In the genomic region with DNA sequence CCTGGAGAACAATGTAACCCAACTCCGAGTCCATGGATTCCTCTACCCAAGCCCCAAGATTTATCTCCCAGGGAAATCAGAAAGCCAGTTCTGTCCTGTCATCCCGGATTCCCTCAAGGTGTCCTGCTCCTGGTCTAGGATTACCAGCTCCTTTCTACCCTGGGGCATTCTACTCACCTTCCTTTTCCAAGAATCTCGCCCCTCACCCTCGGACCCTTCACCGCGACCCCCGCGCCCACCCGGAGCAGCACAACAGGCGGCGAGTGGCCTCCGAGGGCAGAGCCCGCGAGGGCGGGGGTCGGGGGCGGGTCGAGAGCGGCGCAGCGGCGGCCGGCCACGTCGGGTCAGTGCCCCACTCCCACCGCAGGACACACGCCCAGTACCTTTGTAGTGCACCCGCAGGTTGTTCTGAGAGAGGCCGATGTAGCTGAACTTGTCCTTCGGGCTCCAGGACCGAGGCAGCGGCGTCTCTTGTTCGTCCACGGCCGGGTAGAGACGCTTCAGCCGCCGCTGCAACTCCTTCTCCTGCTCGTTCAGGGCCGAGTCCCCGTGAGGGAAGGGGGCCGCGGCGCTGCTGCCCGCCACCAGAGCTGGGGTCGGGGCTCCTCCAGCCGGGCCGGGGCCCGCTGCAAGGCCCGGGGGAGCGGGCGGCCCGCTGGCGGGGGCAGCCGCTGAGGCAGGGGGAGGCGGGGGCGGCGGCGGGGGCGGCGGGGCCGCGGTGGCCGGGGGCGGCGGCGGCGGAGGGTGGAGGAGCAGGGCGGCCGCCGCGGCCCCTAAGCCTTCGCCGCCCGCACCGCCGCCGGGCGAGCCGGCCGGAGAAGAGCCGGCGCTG, we compare ENCODE assay signal across 8 cellular contexts. TPM values are rescaled to one million over a fixed set of nuclear protein-coding genes. Genes with fewer than 3 reads are reported as not detected.
A peak's percentile ranks its signal among the peaks of the same experiment; 100 is the strongest.
DNase-seq lines count a peak whose midpoint lies in the region; ATAC-seq and TF ChIP-seq lines count a peak whose summit lies in the region.

No MANE protein-coding gene starts in this region.

- H3K36me3 ChIP-seq in ACC112 (ENCODE audit: insufficient read depth, low read length) (no peaks in the 10 kb centered on the region), right atrium auricular region (no peaks in the 10 kb centered on the region)

- DNase-seq in RWPE1 (ENCODE audit: low spot score): peak; percentile 26
- peak in 30 of 56 donors; percentile 6 to 53 (median 16) for DNase-seq in amygdala (lab: John Stamatoyannopoulos, UW)
- DNase-seq in right atrium auricular region (ENCODE audit: low spot score): no peak
- DNase-seq in putamen (ENCODE audit: low spot score): peak; percentile 32
- no peak for DNase-seq in NCI-H1694 treated with DMSO at 0.1 percent for 48 hours (lab: John Stamatoyannopoulos, UW)

- CTCF ChIA-PET in RWPE1 (lab: Yijun Ruan, JAX): interaction anchor here (0.6 kb wide), 1 partner anchor 438 kb away, joined by 3 read pairs; no protein-coding TSS in a partner anchor

- H3K27me3 ChIP-seq in ACC112 (ENCODE audit: insufficient read depth, low read length) (no peaks in the 10 kb centered on the region), right atrium auricular region (no peaks in the 10 kb centered on the region)

- H3K4me3 ChIP-seq in ACC112 (ENCODE audit: low read depth, low read length) (peak overlapping the region; percentile 95), right atrium auricular region (peak overlapping the region; percentile 62 to 80)

- POLR2A ChIA-PET in RWPE1 (lab: Yijun Ruan, JAX; ENCODE audit: low non-redundant PET): no interaction called here

- peaks cover 51% of the 10 kb centered on the region for H3K79me2 ChIP-seq in ACC112 (ENCODE audit: control insufficient read depth, insufficient read depth, low read length, unreplicated experiment)

- peaks cover 11% of the 10 kb centered on the region for H3K4me1 ChIP-seq in ACC112 (ENCODE audit: control insufficient read depth, insufficient read depth, low read length, unreplicated experiment)
- H3K4me1 ChIP-seq in right atrium auricular region: peaks cover 0 to 30% of the 10 kb centered on the region in 2 donors

- no peak for TF ChIP-seq CTCF in RWPE1 (conservative IDR thresholded peaks at IDR 0.05; ENCODE audit: low read depth)
- TF ChIP-seq CTCF in right atrium auricular region (IDR thresholded peaks at IDR 0.05): no peak

- ATAC-seq in GM18868 (IDR thresholded peaks at IDR 0.05; ENCODE audit: unreplicated experiment): peak; percentile 2
- peak; percentile 14 for ATAC-seq in HG03108 (IDR thresholded peaks at IDR 0.05; ENCODE audit: unreplicated experiment)

- H3K9me3 ChIP-seq in right atrium auricular region: no peaks in the 10 kb centered on the region

- H3K27ac ChIP-seq in ACC112 (ENCODE audit: low read depth, low read length): peak overlapping the region; percentile 82
- H3K27ac ChIP-seq in RWPE1: peak overlapping the region; percentile 97
- peak overlapping the region; percentile 95 to 96 for H3K27ac ChIP-seq in right atrium auricular region

- peak overlapping the region; percentile 66 for H2AFZ ChIP-seq in ACC112 (ENCODE audit: low read length, unreplicated experiment)

RNA-seq across cellular contexts. Expression of gene RANBP9, which starts 0.9 kb away (rescaled TPM):
- total RNA-seq in right atrium auricular region: 10 to 100 TPM; 28.4 TPM

Comparison
In these comparisons a context has a peak if more than half of its experiments do, and no peak if none do; other contexts are left out.
1. DNase-seq: peak in RWPE1 (single experiment), amygdala (30 of 56) and putamen (single experiment); none in right atrium auricular region (single experiment) and NCI-H1694 treated with DMSO at 0.1 percent for 48 hours (single experiment).
2. Peak in every context shown above with its lines, with median percentiles within 50 percentile points of each other: H3K27ac ChIP-seq.